ENCODE assay signal across 12 cellular contexts in the genomic region with DNA sequence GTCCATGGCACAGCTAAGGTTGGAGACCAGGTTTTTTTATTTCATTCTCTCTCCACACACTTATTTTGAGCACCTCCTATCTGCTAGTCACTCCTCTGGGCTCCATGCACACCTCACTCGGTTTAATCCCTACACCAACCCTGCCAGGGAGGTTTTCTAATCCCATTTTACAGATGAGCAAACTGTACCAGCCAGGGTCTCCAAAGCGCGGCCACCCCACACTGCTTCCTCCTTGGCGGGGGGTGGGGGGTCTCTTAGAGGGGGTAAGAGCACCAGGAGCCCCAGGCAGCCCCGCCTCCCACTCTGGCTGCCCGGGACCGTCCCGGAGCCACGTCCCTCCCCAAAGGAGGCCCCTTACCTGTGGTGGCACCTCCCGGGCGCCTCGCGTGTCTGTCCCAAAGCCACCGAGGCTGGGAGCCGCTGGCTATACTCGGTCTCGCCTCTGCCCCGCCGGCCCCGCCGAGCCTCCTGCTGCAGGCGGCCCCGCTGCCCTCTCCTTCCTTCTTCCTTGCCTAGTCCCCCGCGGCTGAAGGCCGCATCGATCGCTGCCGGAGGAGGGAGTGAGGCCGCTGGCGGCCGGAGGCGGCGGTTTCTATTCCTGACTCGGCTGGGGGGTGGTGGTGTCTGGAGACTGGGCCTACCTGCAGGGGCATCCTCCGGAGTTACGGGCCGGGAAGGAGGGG. TPM values are rescaled to one million over a fixed set of nuclear protein-coding genes. Genes with fewer than 3 reads are reported as not detected.
A peak's percentile ranks its signal among the peaks of the same experiment; 100 is the strongest.
DNase-seq lines count a peak whose midpoint lies in the region; ATAC-seq, FAIRE-seq and TF ChIP-seq lines count a peak whose summit lies in the region.
"Had no signal": no experiment of that assay in that cellular context is flagged by ENCODE, and none has a peak within 500 bp of the region (broad histone marks: within the 10 kb centered on the region; RNA-seq: fewer than 3 reads in every experiment).

Gene KCNS1 (minus strand): TSS at position 565 of the 683 bp plus-strand sequence. CDS start 1,891 bp downstream, outside the sequence.

- POLR2A ChIA-PET in SK-N-SH (lab: Yijun Ruan, JAX): interaction anchor here (0.5 kb wide), 1 partner anchor 52 kb away, joined by 3 read pairs; no protein-coding TSS in a partner anchor

- H3K9ac ChIP-seq in SK-N-SH (no peak within 1 kb of the TSS), kidney (ENCODE audit: low read length in 2 of 2) (no peak within 1 kb of the TSS)

- TF ChIP-seq CTCF in SK-N-SH (IDR thresholded peaks at IDR 0.05) (no peak), astrocyte of the cerebellum (IDR thresholded peaks at IDR 0.05; ENCODE audit: low read depth, low read length, missing control alignments) (peak; percentile 14), kidney (IDR thresholded peaks at IDR 0.05; ENCODE audit: borderline replicate concordance, extremely low read depth, insufficient read depth) (no peak)

- H3K4me1 ChIP-seq in SK-N-SH (ENCODE audit: control insufficient read depth in 1 of 2, insufficient read depth in 2 of 2, low read depth in 1 of 2, low read length in 1 of 2) (peaks cover 0 to 4% of the 10 kb centered on the region in 2 experiments; a peak in 1 of 4 replicates), kidney (ENCODE audit: control insufficient read depth in 1 of 2, insufficient read depth in 1 of 2, low read depth in 1 of 2, low read length in 2 of 2) (peaks cover 0 to 3% of the 10 kb centered on the region in 2 donors)

- in situ Hi-C loops in astrocyte of the cerebellum (cut with HindIII; ENCODE audit: low sequenced_read_pairs): loop anchor here (5.0 kb wide), 1 partner anchor 53 kb away; no protein-coding TSS in a partner anchor

- no peaks in the 10 kb centered on the region for H3K36me3 Mint-ChIP-seq in stimulated activated memory B cell treated with anti-CD40 and anti-IgM and Interleukin-4, amounts not matched to agents 10 μg/mL and 1 μg/mL and 100 μg/mL, for 72 hours
- H3K36me3 Mint-ChIP-seq: activated CD8-positive, alpha-beta memory T cell treated with anti-CD3 and anti-CD28 coated beads, Interleukin-2, amount 10 ng/mL, durations not matched to agents 7 days and 5 days had no signal

- peaks cover 14% of the 10 kb centered on the region for H3F3A ChIP-seq in SK-N-SH (replicated peaks; ENCODE audit: insufficient read depth)

- H3K27me3 Mint-ChIP-seq in stimulated activated memory B cell treated with anti-CD40 and anti-IgM and Interleukin-4, amounts not matched to agents 10 μg/mL and 1 μg/mL and 100 μg/mL, for 72 hours: peaks cover 52% of the 10 kb centered on the region

- DNase-seq in SK-N-SH (peak; percentile 40), astrocyte of the cerebellum (ENCODE audit: low read depth) (no peak), kidney (peak; percentile 81), OCI-M2 (lab: John Stamatoyannopoulos, UW; ENCODE audit: unreplicated experiment) (no peak)
- DNase-seq: activated CD8-positive, alpha-beta memory T cell treated with anti-CD3 and anti-CD28 coated beads, Interleukin-2, amount 10 ng/mL, durations not matched to agents 7 days and 5 days; NCI-H524 treated with DMSO at 0.1 percent for 48 hours had no signal

- no peak for TF ChIP-seq RAD21 in SK-N-SH (IDR thresholded peaks at IDR 0.05; ENCODE audit: low read length)

- H3K4me3 Mint-ChIP-seq in stimulated activated memory B cell treated with anti-CD40 and anti-IgM and Interleukin-4, amounts not matched to agents 10 μg/mL and 1 μg/mL and 100 μg/mL, for 72 hours: peak within 1 kb of the TSS; percentile 12
- H3K4me3 Mint-ChIP-seq: activated CD8-positive, alpha-beta memory T cell treated with anti-CD3 and anti-CD28 coated beads, Interleukin-2, amount 10 ng/mL, durations not matched to agents 7 days and 5 days had no signal

- ATAC-seq in SK-N-SH treated with all-trans-retinoic acid at 6 μM for 48 hours: no peak
- peak; percentile 37 for ATAC-seq in stimulated activated memory B cell treated with anti-CD40 and anti-IgM and Interleukin-4, amounts not matched to agents 10 μg/mL and 1 μg/mL and 100 μg/mL, for 72 hours
- ATAC-seq in GM21381 (IDR thresholded peaks at IDR 0.05; ENCODE audit: unreplicated experiment): no peak
- no peak for ATAC-seq in GM21526 (IDR thresholded peaks at IDR 0.05; ENCODE audit: low FRiP score, unreplicated experiment)
- ATAC-seq: activated CD8-positive, alpha-beta memory T cell treated with anti-CD3 and anti-CD28 coated beads, Interleukin-2, amount 10 ng/mL, durations not matched to agents 7 days and 5 days; sciatic nerve had no signal

- whole genome bisulfite sequencing in SK-N-SH (ENCODE audit: low lambda C conversion rate): 61% methylated on average over 22 of the region's 38 CpGs

- H3K79me2 ChIP-seq in SK-N-SH (ENCODE audit: insufficient read depth): no peaks in the 10 kb centered on the region

- H3K36me3 ChIP-seq in SK-N-SH (replicated peaks in 1 of 2; ENCODE audit: control insufficient read depth in 1 of 2, insufficient read depth in 2 of 2, low read length in 1 of 2): no peaks in the 10 kb centered on the region
- no peaks in the 10 kb centered on the region for H3K36me3 ChIP-seq in kidney (ENCODE audit: control insufficient read depth in 1 of 2, insufficient read depth in 2 of 2, low read length in 2 of 2)

- no peak within 1 kb of the TSS for H2AFZ ChIP-seq in SK-N-SH (ENCODE audit: low read depth)

- H3K27ac ChIP-seq in SK-N-SH (ENCODE audit: low read depth in 2 of 2, low read length in 1 of 2) (no peak within 1 kb of the TSS), kidney (ENCODE audit: low read depth in 2 of 2, low read length in 2 of 2) (no peak within 1 kb of the TSS)

- no peaks in the 10 kb centered on the region for H3K9me3 ChIP-seq in SK-N-SH
- no peaks in the 10 kb centered on the region for H3K9me3 ChIP-seq in kidney (ENCODE audit: control insufficient read depth in 1 of 2, low read length in 2 of 2)

- no peak within 1 kb of the TSS for H3K4me3 ChIP-seq in SK-N-SH (ENCODE audit: low read depth in 2 of 2, low read length in 1 of 2)
- peak within 1 kb of the TSS; percentile 19 for H3K4me3 ChIP-seq in astrocyte of the cerebellum (ENCODE audit: low read depth, low read length)
- no peak within 1 kb of the TSS for H3K4me3 ChIP-seq in kidney (ENCODE audit: low read length in 2 of 2)

- no peaks in the 10 kb centered on the region for H3K9me2 ChIP-seq in SK-N-SH

- H3K4me2 ChIP-seq in SK-N-SH: no peak within 1 kb of the TSS

- H3K27me3 ChIP-seq in SK-N-SH (ENCODE audit: insufficient read depth): no peaks in the 10 kb centered on the region

- intact Hi-C loops in kidney (cut with DNase I): no loop called here

- no peak within 1 kb of the TSS for H3K27ac Mint-ChIP-seq in stimulated activated memory B cell treated with anti-CD40 and anti-IgM and Interleukin-4, amounts not matched to agents 10 μg/mL and 1 μg/mL and 100 μg/mL, for 72 hours
- H3K27ac Mint-ChIP-seq: activated CD8-positive, alpha-beta memory T cell treated with anti-CD3 and anti-CD28 coated beads, Interleukin-2, amount 10 ng/mL, durations not matched to agents 7 days and 5 days had no signal

- FAIRE-seq in kidney (lab: Jason Lieb, UNC): no peak

- no peaks in the 10 kb centered on the region for H3K9me3 Mint-ChIP-seq in stimulated activated memory B cell treated with anti-CD40 and anti-IgM and Interleukin-4, amounts not matched to agents 10 μg/mL and 1 μg/mL and 100 μg/mL, for 72 hours

- TF ChIP-seq EP300 in SK-N-SH (IDR thresholded peaks at IDR 0.05; ENCODE audit: borderline replicate concordance in 1 of 2, low read depth in 1 of 2, low read length in 1 of 2): no peak

- CTCF ChIA-PET in SK-N-SH (lab: Yijun Ruan, JAX): interaction anchor here (1.0 to 7.4 kb wide), 5 partner anchors 11 to 191 kb away, joined by 3 to 113 read pairs (median 6); partner anchors contain the start of gene TOMM34

- peaks cover 15% of the 10 kb centered on the region for H3K4me1 Mint-ChIP-seq in stimulated activated memory B cell treated with anti-CD40 and anti-IgM and Interleukin-4, amounts not matched to agents 10 μg/mL and 1 μg/mL and 100 μg/mL, for 72 hours

- H4K20me1 ChIP-seq in SK-N-SH (ENCODE audit: insufficient read depth): no peaks in the 10 kb centered on the region

TF ChIP-seq in SK-N-SH, 30 proteins besides CTCF, POLR2A, EP300 and RAD21 (continues in another document):
- TF ChIP-seq MEF2A (IDR thresholded peaks at IDR 0.05; ENCODE audit: borderline replicate concordance, low read depth): no peak
- TF ChIP-seq SIN3A (IDR thresholded peaks at IDR 0.05; ENCODE audit: borderline replicate concordance, low read depth, low read length): no peak
- no peak for TF ChIP-seq GATA2 (CRISPR knock-in tag; IDR thresholded peaks at IDR 0.05)
- no peak for TF ChIP-seq GABPA (IDR thresholded peaks at IDR 0.05; ENCODE audit: low read depth)
- TF ChIP-seq YY1 (IDR thresholded peaks at IDR 0.05; ENCODE audit: low read depth): no peak

TF ChIP-seq in SK-N-SH treated with all-trans-retinoic acid at 6 μM for 48 hours, 23 proteins besides CTCF, POLR2A, EP300 and RAD21:
- TF ChIP-seq ZNF8 (CRISPR knock-in tag; IDR thresholded peaks at IDR 0.05) (no peak), ARNTL (CRISPR knock-in tag; IDR thresholded peaks at IDR 0.05; ENCODE audit: borderline replicate concordance, low read depth) (no peak)
- TF ChIP-seq, protein P1, sequence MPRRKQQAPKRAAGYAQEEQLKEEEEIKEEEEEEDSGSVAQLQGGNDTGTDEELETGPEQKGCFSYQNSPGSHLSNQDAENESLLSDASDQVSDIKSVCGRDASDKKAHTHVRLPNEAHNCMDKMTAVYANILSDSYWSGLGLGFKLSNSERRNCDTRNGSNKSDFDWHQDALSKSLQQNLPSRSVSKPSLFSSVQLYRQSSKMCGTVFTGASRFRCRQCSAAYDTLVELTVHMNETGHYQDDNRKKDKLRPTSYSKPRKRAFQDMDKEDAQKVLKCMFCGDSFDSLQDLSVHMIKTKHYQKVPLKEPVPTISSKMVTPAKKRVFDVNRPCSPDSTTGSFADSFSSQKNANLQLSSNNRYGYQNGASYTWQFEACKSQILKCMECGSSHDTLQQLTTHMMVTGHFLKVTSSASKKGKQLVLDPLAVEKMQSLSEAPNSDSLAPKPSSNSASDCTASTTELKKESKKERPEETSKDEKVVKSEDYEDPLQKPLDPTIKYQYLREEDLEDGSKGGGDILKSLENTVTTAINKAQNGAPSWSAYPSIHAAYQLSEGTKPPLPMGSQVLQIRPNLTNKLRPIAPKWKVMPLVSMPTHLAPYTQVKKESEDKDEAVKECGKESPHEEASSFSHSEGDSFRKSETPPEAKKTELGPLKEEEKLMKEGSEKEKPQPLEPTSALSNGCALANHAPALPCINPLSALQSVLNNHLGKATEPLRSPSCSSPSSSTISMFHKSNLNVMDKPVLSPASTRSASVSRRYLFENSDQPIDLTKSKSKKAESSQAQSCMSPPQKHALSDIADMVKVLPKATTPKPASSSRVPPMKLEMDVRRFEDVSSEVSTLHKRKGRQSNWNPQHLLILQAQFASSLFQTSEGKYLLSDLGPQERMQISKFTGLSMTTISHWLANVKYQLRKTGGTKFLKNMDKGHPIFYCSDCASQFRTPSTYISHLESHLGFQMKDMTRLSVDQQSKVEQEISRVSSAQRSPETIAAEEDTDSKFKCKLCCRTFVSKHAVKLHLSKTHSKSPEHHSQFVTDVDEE (CRISPR knock-in tag; IDR thresholded peaks at IDR 0.05): no peak

RNA-seq across cellular contexts. Expression of gene KCNS1, which starts in this region (rescaled TPM):
- polyA plus RNA-seq in SK-N-SH (2012; rRNA removed) (0.07 and 0.13 TPM in 2 replicates), kidney (ENCODE audit: insufficient read depth, low read depth, low replicate concordance) (0.19 TPM)
- 0.06 and 0.08 TPM in 2 replicates for polyA plus RNA-seq in SK-N-SH (2012; cell fraction: cytosol; rRNA removed)
- 0.10 and 0.16 TPM in 2 replicates for polyA plus RNA-seq in SK-N-SH (2012; cell fraction: nucleus; rRNA removed)
- 2.9 TPM for total RNA-seq in kidney
- total RNA-seq: sciatic nerve, subcutaneous adipose tissue had no signal

Comparison
In these comparisons a context has a peak if more than half of its experiments do, and no peak if none do; other contexts are left out.
1. Peak in DNase-seq in SK-N-SH; RNA of the gene not detected or under 1 TPM.